ENCODE assay signal across 13 cellular contexts in the genomic region with DNA sequence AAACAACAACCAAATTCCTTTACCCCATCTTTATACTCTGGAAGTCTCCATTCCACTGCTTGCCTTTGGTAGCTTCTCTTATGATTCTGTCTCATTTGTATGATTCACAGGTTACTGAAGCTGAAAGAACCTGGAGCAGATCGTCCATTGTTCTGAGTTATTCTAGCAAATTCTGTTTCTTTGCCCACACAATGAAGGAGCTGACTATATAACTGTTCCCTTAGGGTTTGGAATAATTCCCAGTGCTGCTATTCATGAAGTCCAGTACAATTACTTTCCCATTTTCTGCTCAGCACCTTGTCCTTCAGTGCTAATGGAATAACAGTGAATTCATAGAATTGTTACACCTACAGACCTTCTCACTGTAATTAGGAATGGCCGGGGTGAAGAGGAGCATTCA.
"Had no signal": no experiment of that assay in that cellular context is flagged by ENCODE, and none has a peak within 500 bp of the region (broad histone marks: within the 10 kb centered on the region; RNA-seq: fewer than 3 reads in every experiment).

No MANE protein-coding gene starts in this region.

- H3K9me3 Mint-ChIP-seq: activated CD8-positive, alpha-beta T cell treated with anti-CD3 and anti-CD28 coated beads for 36 hours; activated T-cell treated with anti-CD3 and anti-CD28 coated beads, Interleukin-2, amount 50 U/mL, for 72 hours; dendritic cell treated with granulocyte-macrophage colony-stimulating factor and Interleukin-4, amounts not matched to agents 40 ng/mL and 50 ng/mL, for 4 days had no signal

- ATAC-seq: activated CD8-positive, alpha-beta T cell treated with anti-CD3 and anti-CD28 coated beads for 36 hours; activated T-cell treated with anti-CD3 and anti-CD28 coated beads, Interleukin-2, amount 50 U/mL, for 72 hours; body of pancreas; heart left ventricle had no signal

- H3K36me3 ChIP-seq: heart left ventricle, stomach, thyroid gland had no signal

- H3K9me3 ChIP-seq: body of pancreas, heart left ventricle, stomach, thyroid gland had no signal

- H3K27me3 ChIP-seq: body of pancreas, heart left ventricle, stomach, thyroid gland had no signal

- H3K27ac ChIP-seq: body of pancreas, heart left ventricle, stomach, thyroid gland had no signal

- H3K27me3 Mint-ChIP-seq: activated CD8-positive, alpha-beta T cell treated with anti-CD3 and anti-CD28 coated beads for 36 hours; dendritic cell treated with granulocyte-macrophage colony-stimulating factor and Interleukin-4, amounts not matched to agents 40 ng/mL and 50 ng/mL, for 4 days had no signal

- DNase-seq: activated CD4-positive, alpha-beta T cell treated with anti-CD3 and anti-CD28 coated beads for 1 hour; activated CD8-positive, alpha-beta memory T cell treated with anti-CD3 and anti-CD28 coated beads, Interleukin-2, amount 50 U/mL, for 4 hours; activated CD8-positive, alpha-beta T cell treated with anti-CD3 and anti-CD28 coated beads for 36 hours; activated naive CD4-positive, alpha-beta T cell; activated T-cell treated with anti-CD3 and anti-CD28 coated beads, Interleukin-2, amount 50 U/mL, for 72 hours; body of pancreas; heart left ventricle; stimulated activated CD4-positive, alpha-beta T cell treated with anti-CD3 and anti-CD28 coated beads, Interleukin-15, amount 100 ng/mL, for 24 hours; stomach; thyroid gland had no signal

- FAIRE-seq: islet of Langerhans, urothelium cell line had no signal

- H3K4me1 ChIP-seq: body of pancreas had no signal

- H3K4me3 Mint-ChIP-seq: activated CD8-positive, alpha-beta T cell treated with anti-CD3 and anti-CD28 coated beads for 36 hours; activated T-cell treated with anti-CD3 and anti-CD28 coated beads, Interleukin-2, amount 50 U/mL, for 72 hours; dendritic cell treated with granulocyte-macrophage colony-stimulating factor and Interleukin-4, amounts not matched to agents 40 ng/mL and 50 ng/mL, for 4 days had no signal

- H3K27ac Mint-ChIP-seq: activated CD8-positive, alpha-beta T cell treated with anti-CD3 and anti-CD28 coated beads for 36 hours; activated T-cell treated with anti-CD3 and anti-CD28 coated beads, Interleukin-2, amount 50 U/mL, for 72 hours; dendritic cell treated with granulocyte-macrophage colony-stimulating factor and Interleukin-4, amounts not matched to agents 40 ng/mL and 50 ng/mL, for 4 days had no signal

- H3K4me3 ChIP-seq: body of pancreas, heart left ventricle, stomach, thyroid gland had no signal
